In the genomic region with DNA sequence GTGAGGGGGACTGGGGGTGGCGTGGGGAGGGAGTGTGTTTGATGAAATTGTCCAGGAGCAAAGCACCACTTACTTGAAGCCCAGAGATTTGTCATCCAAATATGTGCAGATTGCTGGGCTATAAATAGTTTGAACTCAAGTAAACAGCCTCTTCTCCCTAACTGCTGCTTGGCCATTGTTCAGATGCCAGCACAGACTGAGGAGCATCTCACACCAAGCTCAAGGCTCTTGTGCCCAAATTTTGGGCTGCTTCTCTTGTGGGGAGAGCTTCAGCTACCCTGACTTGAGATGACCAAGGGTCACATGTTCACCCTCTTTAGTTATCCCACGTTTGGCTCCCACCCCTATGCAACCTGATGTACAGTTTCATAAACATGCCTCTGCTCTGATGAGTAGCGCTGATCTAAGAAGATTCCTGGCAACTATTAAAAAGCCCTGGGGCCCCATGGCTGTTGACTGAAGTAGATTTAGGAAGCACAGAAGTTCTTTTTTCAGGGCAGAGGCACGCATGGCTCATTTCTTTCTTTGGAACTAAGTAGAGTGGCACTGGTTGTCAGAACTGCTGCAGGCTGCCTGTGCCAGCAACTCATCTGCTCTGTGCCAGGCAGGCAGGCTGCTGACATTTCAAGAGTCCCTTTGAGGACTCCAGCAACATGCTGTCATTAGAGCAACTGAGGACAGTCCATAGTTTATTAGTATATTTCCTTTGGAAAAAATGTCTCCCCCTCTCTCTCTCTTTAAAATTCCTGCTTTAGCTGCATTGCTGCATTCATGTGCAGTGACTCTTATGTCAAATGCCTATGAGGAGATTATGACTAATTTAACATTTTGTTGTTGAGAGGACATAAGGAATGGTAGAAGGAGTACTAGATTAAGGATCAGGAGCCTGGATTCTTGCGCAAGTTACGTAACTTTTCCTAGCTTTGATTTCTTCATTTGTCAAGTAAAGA, we compare ENCODE assay signal across 10 cellular contexts. TPM values are rescaled to one million over a fixed set of nuclear protein-coding genes. Genes with fewer than 3 reads are reported as not detected.
DNase-seq lines count a peak whose midpoint lies in the region; ATAC-seq and TF ChIP-seq lines count a peak whose summit lies in the region.
"Had no signal": no experiment of that assay in that cellular context is flagged by ENCODE, and none has a peak within 500 bp of the region (broad histone marks: within the 10 kb centered on the region; RNA-seq: fewer than 3 reads in every experiment).

No MANE protein-coding gene starts in this region.

- H3K23ac ChIP-seq in mesendoderm (ENCODE audit: low read length) = no peak overlapping the region

- no peaks in the 10 kb centered on the region for H3K9me3 ChIP-seq in vagina

- no peak overlapping the region for H3K4me3 ChIP-seq in mesendoderm (ENCODE audit: low read length)
- no peak overlapping the region for H3K4me3 ChIP-seq in vagina
- H3K4me3 ChIP-seq in H7 (ENCODE audit: insufficient read depth, low read depth, low read length) = no peak overlapping the region
- H3K4me3 ChIP-seq: neural progenitor cell had no signal

- no peak overlapping the region for H4K5ac ChIP-seq in mesendoderm (ENCODE audit: low read length)

- H3K79me1 ChIP-seq in mesendoderm (ENCODE audit: low read length) = peaks cover 1% of the 10 kb centered on the region

- H2BK5ac ChIP-seq in mesendoderm (ENCODE audit: low read length) = no peak overlapping the region

- no peak overlapping the region for H3K56ac ChIP-seq in mesendoderm (ENCODE audit: low read length)

- no peak overlapping the region for H2BK15ac ChIP-seq in mesendoderm (replicated peaks; ENCODE audit: low read depth)

- no peak overlapping the region for H3K4me2 ChIP-seq in mesendoderm (ENCODE audit: low read length)
- H3K4me2 ChIP-seq: neural progenitor cell had no signal

- intact Hi-C loops in vagina (cut with DNase I) = no loop called here

- no peaks in the 10 kb centered on the region for H3K79me2 ChIP-seq in mesendoderm (ENCODE audit: control insufficient read depth, insufficient read depth, low read length)

- H3K27ac ChIP-seq in mesendoderm (ENCODE audit: low read depth, low read length) = no peak overlapping the region
- H3K27ac ChIP-seq in vagina = peak overlapping the region; percentile 90
- H3K27ac ChIP-seq: neural progenitor cell had no signal

- TF ChIP-seq CTCF in vagina (IDR thresholded peaks at IDR 0.05) = no peak

- H2AK5ac ChIP-seq in mesendoderm (ENCODE audit: low read length) = no peak overlapping the region

- DNase-seq in NCI-H2227 (lab: John Stamatoyannopoulos, UW; ENCODE audit: unreplicated experiment) (peak; percentile 34), NCI-H2227 treated with DMSO at 0.1 percent for 48 hours (lab: John Stamatoyannopoulos, UW) (no peak), dedifferentiated amniotic fluid mesenchymal stem cell (ENCODE audit: extremely low spot score) (peak; percentile 84), mesendoderm (no peak), vagina (ENCODE audit: extremely low spot score in 2 of 2) (no peak), H7 (no peak)
- DNase-seq: CD4-positive, CD25-positive, alpha-beta regulatory T cell had no signal

- no peaks in the 10 kb centered on the region for H3K4me1 ChIP-seq in mesendoderm (ENCODE audit: control insufficient read depth, low read depth, low read length)
- H3K4me1 ChIP-seq in vagina = peaks cover 44% of the 10 kb centered on the region
- H3K4me1 ChIP-seq: neural progenitor cell had no signal

- peak overlapping the region; percentile 81 for H4K8ac ChIP-seq in mesendoderm (ENCODE audit: low read depth, low read length)

- H3K9ac ChIP-seq in mesendoderm (ENCODE audit: low read length) = no peak overlapping the region
- H3K9ac ChIP-seq: neural progenitor cell had no signal

- WGBS in mesendoderm (ENCODE audit: extremely low coverage, insufficient coverage, low lambda C conversion rate) = no CpG with 5 or more reads among the region's 6 CpGs

- H3K27me3 ChIP-seq in mesendoderm (ENCODE audit: insufficient read depth, low read length, poor library complexity) (no peaks in the 10 kb centered on the region), vagina (no peaks in the 10 kb centered on the region), H7 (ENCODE audit: control insufficient read depth, insufficient read depth, low read length) (no peaks in the 10 kb centered on the region)
- H3K27me3 ChIP-seq: neural progenitor cell had no signal

- ATAC-seq in GM19328 (IDR thresholded peaks at IDR 0.05; ENCODE audit: unreplicated experiment) = no peak
- no peak for ATAC-seq in activated CD4-positive, CD25-positive, alpha-beta regulatory T cell treated with anti-CD3 and anti-CD28 coated beads, Interleukin-2, amount 50 U/mL, for 24 hours

- peak overlapping the region; percentile 34 for H2BK120ac ChIP-seq in mesendoderm (ENCODE audit: low read depth, low read length)

- H3K18ac ChIP-seq in mesendoderm (ENCODE audit: low read length) = no peak overlapping the region

- H3K4ac ChIP-seq in mesendoderm (ENCODE audit: low read depth, low read length) = no peak overlapping the region

- H3K36me3 ChIP-seq in mesendoderm (ENCODE audit: control insufficient read depth, insufficient read depth, low read length) (no peaks in the 10 kb centered on the region), vagina (no peaks in the 10 kb centered on the region), H7 (replicated peaks; ENCODE audit: control insufficient read depth, insufficient read depth, low read length) (no peaks in the 10 kb centered on the region)
- H3K36me3 ChIP-seq: neural progenitor cell had no signal

- TF ChIP-seq POLR2A in vagina (IDR thresholded peaks at IDR 0.05) = no peak

RNA-seq across cellular contexts. Expression of a gene that starts 9.6 kb away (rescaled TPM):
- polyA plus RNA-seq in mesendoderm (2013, experiment 1 of 2) = 49.6 TPM
- 50.6 TPM for polyA plus RNA-seq in mesendoderm (2013, experiment 2 of 2)
- total RNA-seq in vagina = 146 TPM
- 40.8 and 76.2 TPM in 2 replicates for total RNA-seq in H7 (2014; rRNA removed; shearing (Covaris generic))

RNA-seq across cellular contexts. Expression of a gene that starts 51.0 kb away (rescaled TPM):
- 66.1 TPM for polyA plus RNA-seq in mesendoderm (2013, experiment 1 of 2)
- polyA plus RNA-seq in mesendoderm (2013, experiment 2 of 2) = 66.8 TPM
- 77.3 TPM for total RNA-seq in vagina
- total RNA-seq in H7 (2014; rRNA removed; shearing (Covaris generic)) = 36.7 and 46.4 TPM in 2 replicates

Comparison
In these comparisons a context has a peak if more than half of its experiments do, and no peak if none do; other contexts are left out.
1. DNase-seq: peak in NCI-H2227 (single experiment) and dedifferentiated amniotic fluid mesenchymal stem cell (single experiment); none in NCI-H2227 treated with DMSO at 0.1 percent for 48 hours (single experiment), mesendoderm (single experiment), vagina (0 of 2) and H7 (single experiment).